Comparison of ENCODE assay signal across 19 cellular contexts in genomic region chr10:22727663-22728062, GRCh38. TPM values are rescaled to one million over a fixed set of nuclear protein-coding genes. Genes with fewer than 3 reads are reported as not detected.
A peak's percentile ranks its signal among the peaks of the same experiment; 100 is the strongest.
DNase-seq lines count a peak whose midpoint lies in the region; ATAC-seq, FAIRE-seq and TF ChIP-seq lines count a peak whose summit lies in the region.
"Had no signal": no experiment of that assay in that cellular context is flagged by ENCODE, and none has a peak within 500 bp of the region (broad histone marks: within the 10 kb centered on the region; RNA-seq: fewer than 3 reads in every experiment).

No MANE protein-coding gene starts in this region.

- peaks cover 5% of the 10 kb centered on the region for H3K27me3 Mint-ChIP-seq in endodermal cell (ENCODE audit: insufficient read depth)
- H3K27me3 Mint-ChIP-seq: B cell; CD4-positive, alpha-beta T cell had no signal

- CTCF ChIA-PET in HepG2 (lab: Yijun Ruan, JAX; ENCODE audit: low intra/inter-chr PET ratio, low total read pairs) (no interaction called here), HEK293T (lab: Yijun Ruan, JAX) (interaction anchor here (0.5 kb wide), 1 partner anchor 143 kb away, joined by 3 read pairs; no protein-coding TSS in a partner anchor)

- H3K4me3 ChIP-seq in HepG2 (replicated peaks in 1 of 3; ENCODE audit: insufficient read depth in 1 of 3, low read depth in 2 of 3, low read length in 3 of 3) (no peak overlapping the region), right lobe of liver (no peak overlapping the region), endodermal cell (ENCODE audit: low read length) (no peak overlapping the region), upper lobe of right lung (no peak overlapping the region), ascending aorta (no peak overlapping the region)

- no peak for TF ChIP-seq EP300 in HepG2 (IDR thresholded peaks at IDR 0.05; ENCODE audit: low read depth in 2 of 2, low read length in 2 of 2)
- no peak for TF ChIP-seq EP300 in HepG2 (CRISPR knock-in tag; IDR thresholded peaks at IDR 0.05; ENCODE audit: borderline replicate concordance)

- H3K4me3 Mint-ChIP-seq in endodermal cell: no peak overlapping the region
- H3K4me3 Mint-ChIP-seq: B cell; CD4-positive, alpha-beta T cell; H9; HFFc6 had no signal

- TF ChIP-seq CTCF in HepG2 (CRISPR knock-in tag; IDR thresholded peaks at IDR 0.05) (no peak), right lobe of liver (IDR thresholded peaks at IDR 0.05) (no peak), endodermal cell (conservative IDR thresholded peaks at IDR 0.05) (no peak), upper lobe of right lung (IDR thresholded peaks at IDR 0.05) (no peak), ascending aorta (IDR thresholded peaks at IDR 0.05) (no peak)

- H3K36me3 Mint-ChIP-seq in endodermal cell (ENCODE audit: low read depth): no peaks in the 10 kb centered on the region

- H3K27me3 ChIP-seq in HepG2 (ENCODE audit: control insufficient read depth in 1 of 2, insufficient read depth in 2 of 2, low read length in 2 of 2) (no peaks in the 10 kb centered on the region; a peak in 3 of 5 replicates), right lobe of liver (no peaks in the 10 kb centered on the region), endodermal cell (ENCODE audit: control insufficient read depth, insufficient read depth, low read length, poor library complexity, severe bottlenecking) (no peaks in the 10 kb centered on the region), upper lobe of right lung (no peaks in the 10 kb centered on the region), ascending aorta (no peaks in the 10 kb centered on the region)

- no peak for TF ChIP-seq RAD21 in HepG2 (CRISPR knock-in tag; IDR thresholded peaks at IDR 0.05)

- H3K9ac ChIP-seq in HepG2 (ENCODE audit: insufficient read depth, low read depth, low read length) (no peak overlapping the region), endodermal cell (ENCODE audit: extremely low read depth, low read length, poor library complexity, severe bottlenecking) (no peak overlapping the region)
- H3K9ac ChIP-seq: KMS-11 had no signal

- ATAC-seq in HepG2 (peak; percentile 52), right lobe of liver (no peak), upper lobe of right lung (peak; percentile 15), GM19395 (IDR thresholded peaks at IDR 0.05; ENCODE audit: unreplicated experiment) (no peak)

- DNase-seq in HepG2 (ENCODE audit: low spot score) (no peak), right lobe of liver (no peak), HEK293T (ENCODE audit: extremely low spot score) (peak; percentile 20), endodermal cell (peak; percentile 53), upper lobe of right lung (no peak), hepatic stellate cell (ENCODE audit: low spot score) (no peak), ascending aorta (ENCODE audit: low spot score in 2 of 2) (no peak)
- DNase-seq: C1 segment of cervical spinal cord; Calu3; CD4-positive, alpha-beta T cell; DMS153; DND-41; GDM1; H9; HFFc6; IMR-90 had no signal

- H3K4me1 ChIP-seq in HepG2 (ENCODE audit: insufficient read depth, low read length): peaks cover 2% of the 10 kb centered on the region
- no peaks in the 10 kb centered on the region for H3K4me1 ChIP-seq in right lobe of liver
- no peaks in the 10 kb centered on the region for H3K4me1 ChIP-seq in endodermal cell (ENCODE audit: control insufficient read depth, insufficient read depth, low read length)
- H3K4me1 ChIP-seq in upper lobe of right lung: no peaks in the 10 kb centered on the region
- H3K4me1 ChIP-seq in ascending aorta: no peaks in the 10 kb centered on the region

- WGBS in HepG2 (ENCODE audit: low lambda C conversion rate): 32% methylated on average over 3 of the region's 3 CpGs
- 78% methylated on average over 3 of the region's 3 CpGs for WGBS in right lobe of liver (ENCODE audit: insufficient coverage, low coverage, low lambda C conversion rate, missing lambda C conversion rate)
- 86 to 100% methylated on average over 3 of the region's 3 CpGs for WGBS in endodermal cell (ENCODE audit: insufficient coverage in 1 of 2, insufficient read length in 1 of 2), 2 experiments

- H3K79me2 ChIP-seq in HepG2 (ENCODE audit: insufficient read depth, low read length): no peaks in the 10 kb centered on the region

- no peaks in the 10 kb centered on the region for H3K9me3 Mint-ChIP-seq in endodermal cell
- H3K9me3 Mint-ChIP-seq: CD4-positive, alpha-beta T cell; HFFc6 had no signal

- no peak overlapping the region for H2AFZ ChIP-seq in HepG2 (ENCODE audit: low read length)

- no peak for TF ChIP-seq POLR2A in HepG2 (IDR thresholded peaks at IDR 0.05; ENCODE audit: insufficient read depth in 1 of 2, low read depth in 2 of 2, low read length in 2 of 2)
- TF ChIP-seq POLR2A in right lobe of liver (IDR thresholded peaks at IDR 0.05): no peak

- BruUV-seq in HepG2 (replicated peaks; lab: Mats Ljungman, UMichigan): no TSS peak

- no peak overlapping the region for H3K27ac Mint-ChIP-seq in endodermal cell
- H3K27ac Mint-ChIP-seq: B cell; CD4-positive, alpha-beta T cell; HFFc6 had no signal

- H3K27ac ChIP-seq in HepG2 (ENCODE audit: extremely low read length, insufficient read depth, low read length) (no peak overlapping the region), right lobe of liver (no peak overlapping the region), endodermal cell (ENCODE audit: low read depth, low read length) (no peak overlapping the region), upper lobe of right lung (no peak overlapping the region), ascending aorta (no peak overlapping the region)
- H3K27ac ChIP-seq: KMS-11 had no signal

- POLR2A ChIA-PET in HepG2 (lab: Yijun Ruan, JAX): no interaction called here
- POLR2A ChIA-PET in HEK293T (lab: Yijun Ruan, JAX): no interaction called here

- no peak for FAIRE-seq in HepG2 (lab: Jason Lieb, UNC)

- intact Hi-C loops in HepG2 (cut with micrococcal nuclease; ENCODE audit: unreplicated experiment) (no loop called here), right lobe of liver (cut with DNase I) (no loop called here), upper lobe of right lung (cut with DNase I) (no loop called here), ascending aorta (cut with DNase I) (no loop called here)

- H3K9me3 ChIP-seq in HepG2 (ENCODE audit: low read length): no peaks in the 10 kb centered on the region
- no peaks in the 10 kb centered on the region for H3K9me3 ChIP-seq in right lobe of liver
- H3K9me3 ChIP-seq in endodermal cell (ENCODE audit: control insufficient read depth, low read length): no peaks in the 10 kb centered on the region
- H3K9me3 ChIP-seq in upper lobe of right lung: no peaks in the 10 kb centered on the region
- H3K9me3 ChIP-seq in ascending aorta: no peaks in the 10 kb centered on the region

- no peaks in the 10 kb centered on the region for H3K4me1 Mint-ChIP-seq in endodermal cell

- H3K36me3 ChIP-seq in HepG2 (replicated peaks in 1 of 2; ENCODE audit: control insufficient read depth in 1 of 2, insufficient read depth in 2 of 2, low read length in 2 of 2) (no peaks in the 10 kb centered on the region), right lobe of liver (no peaks in the 10 kb centered on the region), endodermal cell (ENCODE audit: control insufficient read depth, insufficient read depth, low read length) (no peaks in the 10 kb centered on the region), upper lobe of right lung (no peaks in the 10 kb centered on the region), ascending aorta (no peaks in the 10 kb centered on the region)

- no peaks in the 10 kb centered on the region for H4K20me1 ChIP-seq in HepG2 (ENCODE audit: insufficient read depth, low read length)

- no peak overlapping the region for H3K4me2 ChIP-seq in HepG2 (ENCODE audit: low read depth, low read length)
- H3K4me2 ChIP-seq: KMS-11 had no signal

- in situ Hi-C loops in HepG2 (cut with HindIII; ENCODE audit: extremely low pct_ligation_motif_present, low pct_unique_long_range_greater_than_20kb): no loop called here

TF ChIP-seq in HepG2, 621 proteins besides CTCF, POLR2A, EP300 and RAD21 (continues in another document):
- TF ChIP-seq SETDB1 (CRISPR knock-in tag; IDR thresholded peaks at IDR 0.05; ENCODE audit: borderline replicate concordance) (no peak), ZNF720 (CRISPR knock-in tag; IDR thresholded peaks at IDR 0.05) (no peak), ZNF124 (CRISPR knock-in tag; IDR thresholded peaks at IDR 0.05) (no peak), AHR (CRISPR knock-in tag; IDR thresholded peaks at IDR 0.05) (no peak)

TF ChIP-seq in HEK293T, 16 proteins besides CTCF, POLR2A, EP300 and RAD21 (continues in another document):
- TF ChIP-seq HDGF (IDR thresholded peaks at IDR 0.05; ENCODE audit: borderline replicate concordance): no peak
- TF ChIP-seq ARNT (IDR thresholded peaks at IDR 0.05): no peak

RNA-seq across cellular contexts. Expression of gene PIP4K2A, which starts 13.3 kb away (rescaled TPM):
- total RNA-seq in HepG2 (2016; rRNA removed; fragmentation: Illumina TruSeq; extraction: Trizol) (22.6 and 25.7 TPM in 2 replicates), right lobe of liver (10 to 100 TPM in 5 of 6 experiments, 1 to 10 TPM in 1; 8.1 to 27.6 (median 12.0) TPM), endodermal cell (10 to 100 TPM; 15.0 to 17.8 TPM), upper lobe of right lung (61.2 TPM), ascending aorta (34.9 TPM)
- total RNA-seq in HepG2 (2016; cell fraction: cytosol; rRNA removed; fragmentation: Illumina TruSeq; extraction: Trizol; ENCODE audit: low read depth): 6.1 and 10.2 TPM in 2 replicates
- 20.3 and 22.2 TPM in 2 replicates for total RNA-seq in HepG2 (2016; cell fraction: insoluble cytoplasmic fraction; rRNA removed; fragmentation: Illumina TruSeq; extraction: Trizol)
- 24.0 and 27.4 TPM in 2 replicates for total RNA-seq in HepG2 (2016; cell fraction: membrane; rRNA removed; fragmentation: Illumina TruSeq; extraction: Trizol)
- total RNA-seq in HepG2 (2016; cell fraction: nucleus; rRNA removed; fragmentation: Illumina TruSeq; extraction: Trizol): 11.6 and 11.8 TPM in 2 replicates
- polyA plus RNA-seq in HepG2 (2011; rRNA removed): 7.1 and 9.1 TPM in 2 replicates
- 5.3 and 6.6 TPM in 2 replicates for polyA plus RNA-seq in HepG2 (2011; cell fraction: cytosol; rRNA removed)
- polyA plus RNA-seq in HepG2 (2011; cell fraction: nucleus; rRNA removed): 2.9 and 4.2 TPM in 2 replicates
- 5.0 and 6.5 TPM in 2 replicates for polyA plus RNA-seq in HepG2 (2012)
- polyA plus RNA-seq in HepG2 (2016; cell fraction: cytosol; fragmentation: Illumina TruSeq; extraction: Trizol; ENCODE audit: low read depth): 5.4 and 7.9 TPM in 2 replicates
- 25.0 and 34.3 TPM in 2 replicates for polyA plus RNA-seq in HepG2 (2016; cell fraction: insoluble cytoplasmic fraction; fragmentation: Illumina TruSeq; extraction: Trizol; ENCODE audit: low read depth)
- 18.1 and 20.5 TPM in 2 replicates for polyA plus RNA-seq in HepG2 (2016; cell fraction: membrane; fragmentation: Illumina TruSeq; extraction: Trizol; ENCODE audit: low read depth)
- polyA plus RNA-seq in HepG2 (2016; cell fraction: nucleus; fragmentation: Illumina TruSeq; extraction: Trizol; ENCODE audit: insufficient read depth, low read depth): 13.7 and 14.2 TPM in 2 replicates
- polyA minus RNA-seq in HepG2 (2011; rRNA and poly(A)+ RNA removed; ENCODE audit: low replicate concordance): 6.7 and 9.6 TPM in 2 replicates
- 11.4 and 13.8 TPM in 2 replicates for polyA minus RNA-seq in HepG2 (2011; cell fraction: cytosol; rRNA and poly(A)+ RNA removed)
- polyA minus RNA-seq in HepG2 (2011; cell fraction: nucleus; rRNA and poly(A)+ RNA removed): 19.6 and 21.5 TPM in 2 replicates
- polyA plus RNA-seq in endodermal cell (2013, experiment 1 of 2): 15.9 TPM
- 15.9 TPM for polyA plus RNA-seq in endodermal cell (2013, experiment 2 of 2)

Comparison
In these comparisons a context has a peak if more than half of its experiments do, and no peak if none do; other contexts are left out.
1. ATAC-seq: peak in HepG2 (single experiment) and upper lobe of right lung (single experiment); none in right lobe of liver (0 of 4) and GM19395 (single experiment).
2. DNase-seq: peak in HEK293T (single experiment) and endodermal cell (single experiment); none in HepG2 (single experiment), right lobe of liver (0 of 3), upper lobe of right lung (single experiment), hepatic stellate cell (single experiment) and ascending aorta (0 of 2).